1 cellular context compared by ENCODE assay signal in the genomic region with DNA sequence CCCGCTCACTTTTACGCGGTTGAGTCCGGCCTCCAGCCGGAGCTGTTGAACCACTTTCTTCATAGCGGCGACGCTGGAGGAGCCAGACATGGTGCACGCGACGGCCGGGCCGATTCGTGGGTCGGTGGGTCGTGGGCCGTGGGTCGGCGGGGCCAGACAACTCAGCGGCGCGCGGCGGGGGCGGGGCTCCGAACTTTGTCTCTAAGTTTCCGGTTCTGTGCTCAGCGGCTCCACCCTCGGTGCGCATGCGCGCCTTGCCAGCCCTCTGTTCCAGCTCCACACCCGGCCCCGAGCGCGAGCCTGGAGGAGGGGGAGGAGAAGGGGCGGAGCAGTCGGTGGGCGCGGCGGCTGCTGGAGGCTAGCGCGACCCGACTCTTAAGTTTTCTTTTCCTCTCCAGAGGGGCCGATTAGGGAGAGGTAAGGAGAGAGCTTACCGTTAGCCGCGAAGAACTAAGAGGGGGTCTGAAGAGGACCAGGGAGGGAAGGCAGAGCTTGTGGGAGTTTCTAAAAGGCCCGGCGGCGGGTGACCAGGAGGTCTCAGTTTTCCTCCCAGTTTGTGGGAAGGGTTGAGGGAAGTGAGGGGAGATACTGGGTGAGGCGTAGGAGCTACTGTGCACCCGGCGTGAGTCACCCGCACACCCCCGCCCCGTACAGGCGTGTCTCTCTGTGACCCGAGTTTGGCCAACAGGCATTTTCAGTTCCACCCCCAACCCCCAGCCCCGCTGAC.
TF ChIP-seq lines count a peak whose summit lies in the region.

A gene (minus strand): TSS at position 580 of the 727 bp plus-strand sequence. CDS start 490 bp downstream, at position 90.
A gene with protein sequence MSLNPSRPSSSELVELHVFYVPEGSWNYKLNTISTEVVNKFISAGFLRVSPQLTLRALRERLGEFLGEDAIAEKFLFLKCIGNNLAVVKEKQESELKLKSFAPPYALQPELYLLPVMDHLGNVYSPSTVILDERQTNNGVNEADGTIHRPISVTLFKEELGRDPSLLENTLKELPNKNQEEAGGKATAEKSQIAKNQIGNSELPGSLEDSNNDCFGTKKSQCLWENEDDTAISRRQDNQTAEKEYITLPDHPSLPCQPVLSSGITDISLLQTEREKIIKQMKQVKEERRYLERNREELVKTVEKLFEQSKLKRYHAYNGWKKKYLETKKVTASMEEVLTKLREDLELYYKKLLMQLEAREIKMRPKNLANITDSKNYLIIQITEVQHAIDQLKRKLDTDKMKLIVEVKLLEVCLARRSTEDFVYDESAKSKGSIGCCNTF (plus strand): TSS at position 385 of the 727 bp plus-strand sequence. CDS start 9,974 bp downstream, outside the sequence.

TF ChIP-seq in K562, 482 proteins besides CTCF, POLR2A, EP300 and RAD21 (continued from another document and continues in another):
- TF ChIP-seq, protein P1, sequence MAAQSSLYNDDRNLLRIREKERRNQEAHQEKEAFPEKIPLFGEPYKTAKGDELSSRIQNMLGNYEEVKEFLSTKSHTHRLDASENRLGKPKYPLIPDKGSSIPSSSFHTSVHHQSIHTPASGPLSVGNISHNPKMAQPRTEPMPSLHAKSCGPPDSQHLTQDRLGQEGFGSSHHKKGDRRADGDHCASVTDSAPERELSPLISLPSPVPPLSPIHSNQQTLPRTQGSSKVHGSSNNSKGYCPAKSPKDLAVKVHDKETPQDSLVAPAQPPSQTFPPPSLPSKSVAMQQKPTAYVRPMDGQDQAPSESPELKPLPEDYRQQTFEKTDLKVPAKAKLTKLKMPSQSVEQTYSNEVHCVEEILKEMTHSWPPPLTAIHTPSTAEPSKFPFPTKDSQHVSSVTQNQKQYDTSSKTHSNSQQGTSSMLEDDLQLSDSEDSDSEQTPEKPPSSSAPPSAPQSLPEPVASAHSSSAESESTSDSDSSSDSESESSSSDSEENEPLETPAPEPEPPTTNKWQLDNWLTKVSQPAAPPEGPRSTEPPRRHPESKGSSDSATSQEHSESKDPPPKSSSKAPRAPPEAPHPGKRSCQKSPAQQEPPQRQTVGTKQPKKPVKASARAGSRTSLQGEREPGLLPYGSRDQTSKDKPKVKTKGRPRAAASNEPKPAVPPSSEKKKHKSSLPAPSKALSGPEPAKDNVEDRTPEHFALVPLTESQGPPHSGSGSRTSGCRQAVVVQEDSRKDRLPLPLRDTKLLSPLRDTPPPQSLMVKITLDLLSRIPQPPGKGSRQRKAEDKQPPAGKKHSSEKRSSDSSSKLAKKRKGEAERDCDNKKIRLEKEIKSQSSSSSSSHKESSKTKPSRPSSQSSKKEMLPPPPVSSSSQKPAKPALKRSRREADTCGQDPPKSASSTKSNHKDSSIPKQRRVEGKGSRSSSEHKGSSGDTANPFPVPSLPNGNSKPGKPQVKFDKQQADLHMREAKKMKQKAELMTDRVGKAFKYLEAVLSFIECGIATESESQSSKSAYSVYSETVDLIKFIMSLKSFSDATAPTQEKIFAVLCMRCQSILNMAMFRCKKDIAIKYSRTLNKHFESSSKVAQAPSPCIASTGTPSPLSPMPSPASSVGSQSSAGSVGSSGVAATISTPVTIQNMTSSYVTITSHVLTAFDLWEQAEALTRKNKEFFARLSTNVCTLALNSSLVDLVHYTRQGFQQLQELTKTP (IDR thresholded peaks at IDR 0.05; ENCODE audit: low read depth in 1 of 2, partially characterized antibody in 2 of 2): peak in 1 of 2 experiments; percentile 79
- TF ChIP-seq C11orf30 (IDR thresholded peaks at IDR 0.05; ENCODE audit: low read depth): peak; percentile 9; the same call in 1 of the 2 replicates
- TF ChIP-seq ZNF766 (CRISPR knock-in tag; conservative IDR thresholded peaks at IDR 0.05): 0 out of 2 replicates have a peak, but pooled peaks have one; percentile 13
- TF ChIP-seq LCOR (CRISPR knock-in tag; IDR thresholded peaks at IDR 0.05): peak; percentile 88
- no peak for TF ChIP-seq POLR3G (IDR thresholded peaks at IDR 0.05; ENCODE audit: extremely low read depth, insufficient read length, insufficient replicate concordance)
- peak; percentile 50; the same call in 1 of the 2 replicates for TF ChIP-seq KLF16 (IDR thresholded peaks at IDR 0.05)
- TF ChIP-seq, protein P2, sequence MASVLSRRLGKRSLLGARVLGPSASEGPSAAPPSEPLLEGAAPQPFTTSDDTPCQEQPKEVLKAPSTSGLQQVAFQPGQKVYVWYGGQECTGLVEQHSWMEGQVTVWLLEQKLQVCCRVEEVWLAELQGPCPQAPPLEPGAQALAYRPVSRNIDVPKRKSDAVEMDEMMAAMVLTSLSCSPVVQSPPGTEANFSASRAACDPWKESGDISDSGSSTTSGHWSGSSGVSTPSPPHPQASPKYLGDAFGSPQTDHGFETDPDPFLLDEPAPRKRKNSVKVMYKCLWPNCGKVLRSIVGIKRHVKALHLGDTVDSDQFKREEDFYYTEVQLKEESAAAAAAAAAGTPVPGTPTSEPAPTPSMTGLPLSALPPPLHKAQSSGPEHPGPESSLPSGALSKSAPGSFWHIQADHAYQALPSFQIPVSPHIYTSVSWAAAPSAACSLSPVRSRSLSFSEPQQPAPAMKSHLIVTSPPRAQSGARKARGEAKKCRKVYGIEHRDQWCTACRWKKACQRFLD (CRISPR knock-in tag; IDR thresholded peaks at IDR 0.05): peak; percentile 96
- TF ChIP-seq, protein P3, sequence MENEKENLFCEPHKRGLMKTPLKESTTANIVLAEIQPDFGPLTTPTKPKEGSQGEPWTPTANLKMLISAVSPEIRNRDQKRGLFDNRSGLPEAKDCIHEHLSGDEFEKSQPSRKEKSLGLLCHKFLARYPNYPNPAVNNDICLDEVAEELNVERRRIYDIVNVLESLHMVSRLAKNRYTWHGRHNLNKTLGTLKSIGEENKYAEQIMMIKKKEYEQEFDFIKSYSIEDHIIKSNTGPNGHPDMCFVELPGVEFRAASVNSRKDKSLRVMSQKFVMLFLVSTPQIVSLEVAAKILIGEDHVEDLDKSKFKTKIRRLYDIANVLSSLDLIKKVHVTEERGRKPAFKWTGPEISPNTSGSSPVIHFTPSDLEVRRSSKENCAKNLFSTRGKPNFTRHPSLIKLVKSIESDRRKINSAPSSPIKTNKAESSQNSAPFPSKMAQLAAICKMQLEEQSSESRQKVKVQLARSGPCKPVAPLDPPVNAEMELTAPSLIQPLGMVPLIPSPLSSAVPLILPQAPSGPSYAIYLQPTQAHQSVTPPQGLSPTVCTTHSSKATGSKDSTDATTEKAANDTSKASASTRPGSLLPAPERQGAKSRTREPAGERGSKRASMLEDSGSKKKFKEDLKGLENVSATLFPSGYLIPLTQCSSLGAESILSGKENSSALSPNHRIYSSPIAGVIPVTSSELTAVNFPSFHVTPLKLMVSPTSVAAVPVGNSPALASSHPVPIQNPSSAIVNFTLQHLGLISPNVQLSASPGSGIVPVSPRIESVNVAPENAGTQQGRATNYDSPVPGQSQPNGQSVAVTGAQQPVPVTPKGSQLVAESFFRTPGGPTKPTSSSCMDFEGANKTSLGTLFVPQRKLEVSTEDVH (IDR thresholded peaks at IDR 0.05; ENCODE audit: low read depth, partially characterized antibody): peak; percentile 43
- TF ChIP-seq SMARCB1 (IDR thresholded peaks at IDR 0.05; ENCODE audit: insufficient read length, low read depth): no peak
- 0 out of 2 replicates have a peak, but pooled peaks have one; percentile 27 for TF ChIP-seq BRD4 (IDR thresholded peaks at IDR 0.05)
- TF ChIP-seq CREBBP (IDR thresholded peaks at IDR 0.05; ENCODE audit: low read depth, low read length): no peak
- TF ChIP-seq STAT5A (IDR thresholded peaks at IDR 0.05; ENCODE audit: borderline replicate concordance, low read length): peak; percentile 30; the same call in 1 of the 2 replicates
- peak; percentile 69 for TF ChIP-seq FIP1L1 (IDR thresholded peaks at IDR 0.05; ENCODE audit: low read depth, low read length, poor library complexity, severe bottlenecking)
- TF ChIP-seq, protein P4, sequence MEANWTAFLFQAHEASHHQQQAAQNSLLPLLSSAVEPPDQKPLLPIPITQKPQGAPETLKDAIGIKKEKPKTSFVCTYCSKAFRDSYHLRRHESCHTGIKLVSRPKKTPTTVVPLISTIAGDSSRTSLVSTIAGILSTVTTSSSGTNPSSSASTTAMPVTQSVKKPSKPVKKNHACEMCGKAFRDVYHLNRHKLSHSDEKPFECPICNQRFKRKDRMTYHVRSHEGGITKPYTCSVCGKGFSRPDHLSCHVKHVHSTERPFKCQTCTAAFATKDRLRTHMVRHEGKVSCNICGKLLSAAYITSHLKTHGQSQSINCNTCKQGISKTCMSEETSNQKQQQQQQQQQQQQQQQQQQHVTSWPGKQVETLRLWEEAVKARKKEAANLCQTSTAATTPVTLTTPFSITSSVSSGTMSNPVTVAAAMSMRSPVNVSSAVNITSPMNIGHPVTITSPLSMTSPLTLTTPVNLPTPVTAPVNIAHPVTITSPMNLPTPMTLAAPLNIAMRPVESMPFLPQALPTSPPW (CRISPR knock-in tag; IDR thresholded peaks at IDR 0.05): peak; percentile 92
- TF ChIP-seq ZNF175 (CRISPR knock-in tag; IDR thresholded peaks at IDR 0.05; ENCODE audit: low read depth): no peak
- no peak for TF ChIP-seq NFRKB (IDR thresholded peaks at IDR 0.05; ENCODE audit: low read depth)
- peak; percentile 40; the same call in 1 of the 2 replicates for TF ChIP-seq MYC (IDR thresholded peaks at IDR 0.05; ENCODE audit: low read depth, low read length)
- TF ChIP-seq MYC (CRISPR knock-in tag; IDR thresholded peaks at IDR 0.05; ENCODE audit: borderline replicate concordance, low read depth): no peak
- no peak for TF ChIP-seq IRF2 (CRISPR knock-in tag; IDR thresholded peaks at IDR 0.05)
- TF ChIP-seq BCL6 (CRISPR knock-in tag; IDR thresholded peaks at IDR 0.05): no peak
- no peak for TF ChIP-seq HEY1 (CRISPR knock-in tag; IDR thresholded peaks at IDR 0.05; ENCODE audit: borderline replicate concordance)
- no peak for TF ChIP-seq ZNF785 (CRISPR knock-in tag; IDR thresholded peaks at IDR 0.05)
- TF ChIP-seq ZSCAN32 (CRISPR knock-in tag; IDR thresholded peaks at IDR 0.05): no peak
- no peak; a peak in 1 of 4 replicates for TF ChIP-seq TRIM24 (IDR thresholded peaks at IDR 0.05)
- TF ChIP-seq, protein P5, sequence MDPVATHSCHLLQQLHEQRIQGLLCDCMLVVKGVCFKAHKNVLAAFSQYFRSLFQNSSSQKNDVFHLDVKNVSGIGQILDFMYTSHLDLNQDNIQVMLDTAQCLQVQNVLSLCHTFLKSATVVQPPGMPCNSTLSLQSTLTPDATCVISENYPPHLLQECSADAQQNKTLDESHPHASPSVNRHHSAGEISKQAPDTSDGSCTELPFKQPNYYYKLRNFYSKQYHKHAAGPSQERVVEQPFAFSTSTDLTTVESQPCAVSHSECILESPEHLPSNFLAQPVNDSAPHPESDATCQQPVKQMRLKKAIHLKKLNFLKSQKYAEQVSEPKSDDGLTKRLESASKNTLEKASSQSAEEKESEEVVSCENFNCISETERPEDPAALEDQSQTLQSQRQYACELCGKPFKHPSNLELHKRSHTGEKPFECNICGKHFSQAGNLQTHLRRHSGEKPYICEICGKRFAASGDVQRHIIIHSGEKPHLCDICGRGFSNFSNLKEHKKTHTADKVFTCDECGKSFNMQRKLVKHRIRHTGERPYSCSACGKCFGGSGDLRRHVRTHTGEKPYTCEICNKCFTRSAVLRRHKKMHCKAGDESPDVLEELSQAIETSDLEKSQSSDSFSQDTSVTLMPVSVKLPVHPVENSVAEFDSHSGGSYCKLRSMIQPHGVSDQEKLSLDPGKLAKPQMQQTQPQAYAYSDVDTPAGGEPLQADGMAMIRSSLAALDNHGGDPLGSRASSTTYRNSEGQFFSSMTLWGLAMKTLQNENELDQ (CRISPR knock-in tag; IDR thresholded peaks at IDR 0.05; ENCODE audit: borderline replicate concordance): no peak
- TF ChIP-seq, protein P6, sequence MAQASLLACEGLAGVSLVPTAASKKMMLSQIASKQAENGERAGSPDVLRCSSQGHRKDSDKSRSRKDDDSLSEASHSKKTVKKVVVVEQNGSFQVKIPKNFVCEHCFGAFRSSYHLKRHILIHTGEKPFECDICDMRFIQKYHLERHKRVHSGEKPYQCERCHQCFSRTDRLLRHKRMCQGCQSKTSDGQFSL (CRISPR knock-in tag; IDR thresholded peaks at IDR 0.05): peak; percentile 48; the same call in 1 of the 2 replicates
- TF ChIP-seq, protein P6 (tag; IDR thresholded peaks at IDR 0.05): 0 out of 4 replicates have a peak, but pooled peaks of 1 of the 2 experiments have one; percentile 32
- TF ChIP-seq, protein P7, sequence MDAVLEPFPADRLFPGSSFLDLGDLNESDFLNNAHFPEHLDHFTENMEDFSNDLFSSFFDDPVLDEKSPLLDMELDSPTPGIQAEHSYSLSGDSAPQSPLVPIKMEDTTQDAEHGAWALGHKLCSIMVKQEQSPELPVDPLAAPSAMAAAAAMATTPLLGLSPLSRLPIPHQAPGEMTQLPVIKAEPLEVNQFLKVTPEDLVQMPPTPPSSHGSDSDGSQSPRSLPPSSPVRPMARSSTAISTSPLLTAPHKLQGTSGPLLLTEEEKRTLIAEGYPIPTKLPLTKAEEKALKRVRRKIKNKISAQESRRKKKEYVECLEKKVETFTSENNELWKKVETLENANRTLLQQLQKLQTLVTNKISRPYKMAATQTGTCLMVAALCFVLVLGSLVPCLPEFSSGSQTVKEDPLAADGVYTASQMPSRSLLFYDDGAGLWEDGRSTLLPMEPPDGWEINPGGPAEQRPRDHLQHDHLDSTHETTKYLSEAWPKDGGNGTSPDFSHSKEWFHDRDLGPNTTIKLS (IDR thresholded peaks at IDR 0.05; ENCODE audit: borderline replicate concordance, low read depth): peak; percentile 74
- no peak for TF ChIP-seq BRCA1 (IDR thresholded peaks at IDR 0.05)
- TF ChIP-seq BRCA1 (CRISPR knock-in tag; IDR thresholded peaks at IDR 0.05): no peak
- TF ChIP-seq MAZ (CRISPR knock-in tag; conservative IDR thresholded peaks at IDR 0.05 in 1 of 2, IDR thresholded peaks at IDR 0.05 in 1 of 2): peak; percentile 84 to 92
- TF ChIP-seq, protein P8, sequence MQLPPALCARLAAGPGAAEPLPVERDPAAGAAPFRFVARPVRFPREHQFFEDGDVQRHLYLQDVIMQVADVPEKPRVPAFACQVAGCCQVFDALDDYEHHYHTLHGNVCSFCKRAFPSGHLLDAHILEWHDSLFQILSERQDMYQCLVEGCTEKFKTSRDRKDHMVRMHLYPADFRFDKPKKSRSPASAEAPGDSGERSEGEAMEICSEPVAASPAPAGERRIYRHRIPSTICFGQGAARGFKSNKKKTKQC (CRISPR knock-in tag; IDR thresholded peaks at IDR 0.05): peak; percentile 82
- peak; percentile 83 for TF ChIP-seq EP400 (IDR thresholded peaks at IDR 0.05)
- 0 out of 2 replicates have a peak, but pooled peaks have one; percentile 67 for TF ChIP-seq ELF4 (CRISPR knock-in tag; IDR thresholded peaks at IDR 0.05)
- TF ChIP-seq TEAD2 (tag; IDR thresholded peaks at IDR 0.05): no peak
- TF ChIP-seq POLR2AphosphoS5 (IDR thresholded peaks at IDR 0.05; ENCODE audit: control insufficient read depth, insufficient read depth, low read depth, low read length): peak; percentile 82
- no peak for TF ChIP-seq CEBPG (CRISPR knock-in tag; IDR thresholded peaks at IDR 0.05)
- no peak for TF ChIP-seq CEBPG (tag; conservative IDR thresholded peaks at IDR 0.05 in 1 of 2, IDR thresholded peaks at IDR 0.05 in 1 of 2)
- TF ChIP-seq ZC3H4 (CRISPR knock-in tag; IDR thresholded peaks at IDR 0.05; ENCODE audit: borderline replicate concordance): no peak
- TF ChIP-seq ARHGAP35 (IDR thresholded peaks at IDR 0.05; ENCODE audit: partially characterized antibody): no peak
- TF ChIP-seq ZNF57 (CRISPR knock-in tag; IDR thresholded peaks at IDR 0.05): no peak
- no peak for TF ChIP-seq NCOA4 (IDR thresholded peaks at IDR 0.05; ENCODE audit: partially characterized antibody)
